Comparison of ENCODE assay signal across 8 cellular contexts in the genomic region with DNA sequence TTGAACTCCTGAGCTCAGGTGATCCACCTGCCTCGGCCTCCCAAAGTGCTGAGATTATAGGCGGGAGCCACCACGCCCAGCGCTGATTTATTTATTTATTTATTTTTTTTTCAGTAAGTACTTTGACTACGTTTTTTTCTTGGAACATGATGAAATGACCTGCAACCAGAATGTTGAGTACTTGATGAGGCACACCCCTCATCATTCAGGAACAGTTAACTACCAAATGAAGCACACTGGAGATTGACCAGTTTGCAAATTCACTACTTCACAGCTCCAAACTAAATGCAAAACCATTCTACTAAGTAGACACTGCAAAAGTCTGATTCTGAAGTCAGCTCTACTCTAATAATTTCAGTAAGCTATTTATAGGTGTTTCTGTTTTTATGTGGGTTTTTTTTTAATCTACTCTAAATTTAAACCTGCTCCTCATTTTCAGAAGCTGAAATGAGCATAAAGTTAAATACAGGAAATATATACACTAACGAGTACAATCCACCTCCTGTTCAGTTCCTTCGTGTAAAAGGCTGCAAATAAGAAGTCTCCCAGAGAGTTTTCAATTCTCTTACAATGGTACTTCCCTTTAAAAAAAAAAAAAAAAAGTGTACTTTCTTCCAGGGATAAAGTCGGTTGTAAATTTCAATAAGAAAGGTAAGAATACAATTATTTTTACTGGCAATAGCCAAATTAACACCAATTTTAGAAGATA. TPM values are rescaled to one million over a fixed set of nuclear protein-coding genes. Genes with fewer than 3 reads are reported as not detected.
DNase-seq lines count a peak whose midpoint lies in the region; ATAC-seq and TF ChIP-seq lines count a peak whose summit lies in the region.

No MANE protein-coding gene starts in this region.

- peaks cover 0 to 47% (median 2%) of the 10 kb centered on the region in 4 donors for H3K4me1 ChIP-seq in Peyer's patch

- no peak for ATAC-seq in left colon
- ATAC-seq in GM18520 (IDR thresholded peaks at IDR 0.05; ENCODE audit: unreplicated experiment) = no peak
- no peak for ATAC-seq in HG03175 (IDR thresholded peaks at IDR 0.05; ENCODE audit: unreplicated experiment)
- no peak for ATAC-seq in HG03432 (IDR thresholded peaks at IDR 0.05; ENCODE audit: unreplicated experiment)

- no peaks in the 10 kb centered on the region for H3K9me3 ChIP-seq in Peyer's patch

- TF ChIP-seq CTCF in GM10266 (IDR thresholded peaks at IDR 0.05; ENCODE audit: control insufficient read depth, insufficient read depth, low read depth, missing control alignments) = no peak
- no peak for TF ChIP-seq CTCF in Peyer's patch (IDR thresholded peaks at IDR 0.05)
- TF ChIP-seq CTCF in retinal pigment epithelial cell (conservative IDR thresholded peaks at IDR 0.05; ENCODE audit: low read depth, low read length) = no peak

- H3K4me3 ChIP-seq in Peyer's patch (peak overlapping the region in 3 of 4 donors; percentile 79 to 93 (median 86)), retinal pigment epithelial cell (ENCODE audit: low read length) (peak overlapping the region; percentile 78)

- peak; percentile 32 for DNase-seq in GM10266 (ENCODE audit: extremely low spot score)
- DNase-seq in Peyer's patch = no peak
- no peak for DNase-seq in epithelial cell of prostate (ENCODE audit: low read depth, low spot score)
- DNase-seq in retinal pigment epithelial cell (ENCODE audit: low read depth) = no peak
- no peak for DNase-seq in left colon

- H3K27ac ChIP-seq in Peyer's patch (peak overlapping the region in 3 of 4 donors; percentile 88 to 95 (median 90)), epithelial cell of prostate (peak overlapping the region; percentile 83)

- no peak for TF ChIP-seq POLR2A in Peyer's patch (IDR thresholded peaks at IDR 0.05)

- H3K36me3 ChIP-seq in Peyer's patch = no peaks in the 10 kb centered on the region

- intact Hi-C loops in left colon (cut with DNase I, micrococcal nuclease) = no loop called here

- H3K27me3 ChIP-seq in Peyer's patch = no peaks in the 10 kb centered on the region

RNA-seq across cellular contexts. Expression of gene GFPT1, which starts 1.4 kb away (rescaled TPM):
- total RNA-seq in Peyer's patch (10 to 100 TPM; 31.8 to 59.1 (median 42.1) TPM), left colon (100 to 1,000 TPM; 158 to 242 TPM)

RNA-seq across cellular contexts. Expression of gene NFU1, which starts 51.6 kb away (rescaled TPM):
- total RNA-seq in Peyer's patch (10 to 100 TPM; 16.9 to 47.0 (median 40.4) TPM), left colon (10 to 100 TPM; 41.1 to 44.6 TPM)
